ENCODE assay signal across 26 cellular contexts in genomic region chr13:111654531-111654930, GRCh38.
"Had no signal": no experiment of that assay in that cellular context is flagged by ENCODE, and none has a peak within 500 bp of the region (broad histone marks: within the 10 kb centered on the region; RNA-seq: fewer than 3 reads in every experiment).

No MANE protein-coding gene starts in this region.

- H3K4me3 Mint-ChIP-seq: activated CD8-positive, alpha-beta T cell treated with anti-CD3 and anti-CD28 coated beads for 36 hours; activated naive CD4-positive, alpha-beta T cell treated with anti-CD3 and anti-CD28 coated beads, Interleukin-2, amount 10 ng/mL, durations not matched to agents 7 days and 5 days; activated naive CD8-positive, alpha-beta T cell treated with anti-CD3 and anti-CD28 coated beads, Interleukin-2, amount 10 ng/mL, durations not matched to agents 7 days and 5 days; activated T-cell treated with anti-CD3 and anti-CD28 coated beads, Interleukin-2, amount 50 U/mL, for 4 hours; activated T-helper 17 cell treated with anti-CD3 and anti-CD28 coated beads, Interleukin-2, amount 50 U/mL, for 72 hours; brain; central memory CD8-positive, alpha-beta T cell; dendritic cell treated with granulocyte-macrophage colony-stimulating factor and Interleukin-4, amounts not matched to agents 40 ng/mL and 50 ng/mL, for 4 days had no signal

- H3K27me3 Mint-ChIP-seq: activated naive CD4-positive, alpha-beta T cell treated with anti-CD3 and anti-CD28 coated beads, Interleukin-2, amount 10 ng/mL, durations not matched to agents 7 days and 5 days had no signal

- DNase-seq: activated CD4-positive, alpha-beta T cell treated with anti-CD3 and anti-CD28 coated beads for 1 hour; activated CD4-positive, alpha-beta T cell treated with anti-CD3 and anti-CD28 coated beads for 4 hours; activated CD4-positive, alpha-beta T cell treated with anti-CD3 and anti-CD28 coated beads, Interleukin-2, amount 50 U/mL, for 1 hour; activated CD4-positive, alpha-beta T cell treated with anti-CD3 and anti-CD28 coated beads, Interleukin-2, amount 50 U/mL, for 48 hours; activated CD8-positive, alpha-beta memory T cell treated with anti-CD3 and anti-CD28 coated beads for 24 hours; activated CD8-positive, alpha-beta T cell treated with anti-CD3 and anti-CD28 coated beads for 36 hours; activated gamma-delta T cell; activated naive CD4-positive, alpha-beta T cell; activated naive CD4-positive, alpha-beta T cell treated with anti-CD3 and anti-CD28 coated beads, Interleukin-2, amount 10 ng/mL, durations not matched to agents 7 days and 5 days; activated naive CD8-positive, alpha-beta T cell treated with anti-CD3 and anti-CD28 coated beads, Interleukin-2, amount 10 ng/mL, durations not matched to agents 7 days and 5 days; activated T-cell treated with anti-CD3 and anti-CD28 coated beads, Interleukin-2, amount 50 U/mL, for 4 hours; effector memory CD4-positive, alpha-beta T cell; erythroblast; esophagus squamous epithelium; foreskin melanocyte; heart right ventricle; T-helper 1 cell; T-helper 2 cell had no signal

- ATAC-seq: activated CD8-positive, alpha-beta T cell treated with anti-CD3 and anti-CD28 coated beads for 36 hours; activated naive CD4-positive, alpha-beta T cell treated with anti-CD3 and anti-CD28 coated beads, Interleukin-2, amount 50 U/mL, for 72 hours; activated T-cell treated with anti-CD3 and anti-CD28 coated beads, Interleukin-2, amount 50 U/mL, for 4 hours; activated T-helper 17 cell treated with anti-CD3 and anti-CD28 coated beads, Interleukin-2, amount 50 U/mL, for 72 hours; gastroesophageal sphincter; heart right ventricle had no signal

- H3K27ac Mint-ChIP-seq: activated CD8-positive, alpha-beta T cell treated with anti-CD3 and anti-CD28 coated beads for 36 hours; activated naive CD4-positive, alpha-beta T cell treated with anti-CD3 and anti-CD28 coated beads, Interleukin-2, amount 10 ng/mL, durations not matched to agents 7 days and 5 days; activated naive CD4-positive, alpha-beta T cell treated with anti-CD3 and anti-CD28 coated beads, Interleukin-2, amount 50 U/mL, for 72 hours; activated naive CD8-positive, alpha-beta T cell treated with anti-CD3 and anti-CD28 coated beads, Interleukin-2, amount 10 ng/mL, durations not matched to agents 7 days and 5 days; activated T-helper 17 cell treated with anti-CD3 and anti-CD28 coated beads, Interleukin-2, amount 50 U/mL, for 72 hours; dendritic cell treated with granulocyte-macrophage colony-stimulating factor and Interleukin-4, amounts not matched to agents 40 ng/mL and 50 ng/mL, for 4 days had no signal

- H3K9me3 ChIP-seq: ascending aorta, breast epithelium, esophagus squamous epithelium, gastroesophageal sphincter, heart right ventricle had no signal

- H3K9me3 Mint-ChIP-seq: activated CD8-positive, alpha-beta T cell treated with anti-CD3 and anti-CD28 coated beads for 36 hours; activated naive CD4-positive, alpha-beta T cell treated with anti-CD3 and anti-CD28 coated beads, Interleukin-2, amount 10 ng/mL, durations not matched to agents 7 days and 5 days; activated naive CD4-positive, alpha-beta T cell treated with anti-CD3 and anti-CD28 coated beads, Interleukin-2, amount 50 U/mL, for 72 hours; activated naive CD8-positive, alpha-beta T cell treated with anti-CD3 and anti-CD28 coated beads, Interleukin-2, amount 10 ng/mL, durations not matched to agents 7 days and 5 days; activated T-cell treated with anti-CD3 and anti-CD28 coated beads, Interleukin-2, amount 50 U/mL, for 4 hours; activated T-helper 17 cell treated with anti-CD3 and anti-CD28 coated beads, Interleukin-2, amount 50 U/mL, for 72 hours; central memory CD8-positive, alpha-beta T cell; dendritic cell treated with granulocyte-macrophage colony-stimulating factor and Interleukin-4, amounts not matched to agents 40 ng/mL and 50 ng/mL, for 4 days had no signal

- H3K36me3 Mint-ChIP-seq: activated naive CD4-positive, alpha-beta T cell treated with anti-CD3 and anti-CD28 coated beads, Interleukin-2, amount 10 ng/mL, durations not matched to agents 7 days and 5 days; activated naive CD4-positive, alpha-beta T cell treated with anti-CD3 and anti-CD28 coated beads, Interleukin-2, amount 50 U/mL, for 72 hours; activated naive CD8-positive, alpha-beta T cell treated with anti-CD3 and anti-CD28 coated beads, Interleukin-2, amount 10 ng/mL, durations not matched to agents 7 days and 5 days; brain had no signal

- H3K4me1 Mint-ChIP-seq: activated naive CD4-positive, alpha-beta T cell treated with anti-CD3 and anti-CD28 coated beads, Interleukin-2, amount 10 ng/mL, durations not matched to agents 7 days and 5 days; activated naive CD8-positive, alpha-beta T cell treated with anti-CD3 and anti-CD28 coated beads, Interleukin-2, amount 10 ng/mL, durations not matched to agents 7 days and 5 days; central memory CD8-positive, alpha-beta T cell had no signal
